In the genomic region with DNA sequence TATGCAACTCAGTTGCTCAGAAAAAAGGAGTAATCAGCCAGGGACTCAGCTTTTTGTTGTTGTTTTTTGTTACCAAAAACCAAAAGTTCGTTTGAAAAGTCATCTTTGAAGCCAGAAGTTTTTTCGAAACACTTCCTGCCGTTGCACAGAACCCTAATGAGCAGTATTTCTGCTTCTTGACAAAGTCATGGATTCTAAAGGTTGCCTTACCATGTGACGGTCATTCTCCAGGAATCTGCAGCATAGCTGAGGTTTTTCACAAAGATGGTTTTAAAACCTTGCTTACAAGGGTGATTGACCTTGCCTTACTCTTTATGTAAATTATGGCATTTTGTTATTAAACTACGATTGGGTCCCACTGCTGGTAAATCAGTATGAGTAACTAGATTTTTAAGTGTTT, we compare ENCODE assay signal across 9 cellular contexts. TPM values are rescaled to one million over a fixed set of nuclear protein-coding genes. Genes with fewer than 3 reads are reported as not detected.
DNase-seq lines count a peak whose midpoint lies in the region; ATAC-seq and TF ChIP-seq lines count a peak whose summit lies in the region.
"Had no signal": no experiment of that assay in that cellular context is flagged by ENCODE, and none has a peak within 500 bp of the region (broad histone marks: within the 10 kb centered on the region; RNA-seq: fewer than 3 reads in every experiment).

No MANE protein-coding gene starts in this region.

- 87% methylated on average over 5 of the region's 5 CpGs for WGBS in HUES64
- 12% methylated on average over 5 of the region's 5 CpGs for WGBS in right lobe of liver (ENCODE audit: insufficient coverage, low coverage, low lambda C conversion rate, missing lambda C conversion rate)

- peaks cover 9% of the 10 kb centered on the region; the same call in 1 of the 2 replicates for H3K36me3 ChIP-seq in HUES64 (ENCODE audit: insufficient read depth, low read length)
- H3K36me3 ChIP-seq in brain microvascular endothelial cell (replicated peaks) = peaks cover 6% of the 10 kb centered on the region
- H3K36me3 ChIP-seq in right lobe of liver = no peaks in the 10 kb centered on the region

- peaks cover 3% of the 10 kb centered on the region for H3K27me3 Mint-ChIP-seq in type B pancreatic cell

- DNase-seq in brain microvascular endothelial cell (peak; percentile 26), right lobe of liver (no peak), type B pancreatic cell (ENCODE audit: extremely low spot score, unreplicated experiment) (no peak), cerebellum (ENCODE audit: low spot score) (no peak)
- no peak for DNase-seq in activated CD4-positive, CD25-positive, alpha-beta regulatory T cell (lab: John Stamatoyannopoulos, UW)
- no peak for DNase-seq in activated T-cell treated with anti-CD3 and anti-CD28 coated beads, Interleukin-2, amount 50 U/mL, for 1 hour
- DNase-seq: activated CD8-positive, alpha-beta memory T cell treated with anti-CD3 and anti-CD28 coated beads for 24 hours; NCI-H526 had no signal

- no peaks in the 10 kb centered on the region for H3K9me3 ChIP-seq in HUES64 (ENCODE audit: insufficient read depth, low read depth, low read length)
- H3K9me3 ChIP-seq in right lobe of liver = no peaks in the 10 kb centered on the region

- peaks cover 7% of the 10 kb centered on the region for H3K36me3 Mint-ChIP-seq in type B pancreatic cell

- TF ChIP-seq POLR2A in right lobe of liver (IDR thresholded peaks at IDR 0.05) = peak; percentile 43

- intact Hi-C loops in right lobe of liver (cut with DNase I) = no loop called here

- H3K27ac Mint-ChIP-seq in type B pancreatic cell = peak overlapping the region; percentile 96

- H3K27me3 ChIP-seq in HUES64 (ENCODE audit: insufficient read depth, low read length) (no peaks in the 10 kb centered on the region), brain microvascular endothelial cell (replicated peaks) (no peaks in the 10 kb centered on the region), right lobe of liver (no peaks in the 10 kb centered on the region)

- no peak overlapping the region for H3K27ac ChIP-seq in HUES64 (ENCODE audit: low read depth, low read length)
- peak overlapping the region; percentile 74 for H3K27ac ChIP-seq in brain microvascular endothelial cell
- peak overlapping the region; percentile 41 to 98 (median 94) for H3K27ac ChIP-seq in right lobe of liver

- ATAC-seq in right lobe of liver = no peak

- in situ Hi-C loops in brain microvascular endothelial cell (cut with HindIII; ENCODE audit: low pct_ligation_motif_present, low sequenced_read_pairs) = no loop called here

- H3K4me1 Mint-ChIP-seq in type B pancreatic cell (ENCODE audit: unreplicated experiment) = peaks cover 22% of the 10 kb centered on the region

- H3K4me3 ChIP-seq in HUES64 (ENCODE audit: low read length) = peak overlapping the region; percentile 90
- peak overlapping the region; percentile 89 for H3K4me3 ChIP-seq in brain microvascular endothelial cell (ENCODE audit: low read depth, low read length)
- H3K4me3 ChIP-seq in right lobe of liver = peak overlapping the region in 2 of 3 donors; percentile 80 to 92

- H3K4me1 ChIP-seq in HUES64 (ENCODE audit: insufficient read depth, low read length) = peaks cover 15% of the 10 kb centered on the region; the same call in 1 of the 2 replicates
- peaks cover 0 to 24% (median 11%) of the 10 kb centered on the region in 4 donors for H3K4me1 ChIP-seq in right lobe of liver

- H3K4me3 Mint-ChIP-seq in type B pancreatic cell = peak overlapping the region; percentile 100

- TF ChIP-seq CTCF in brain microvascular endothelial cell (IDR thresholded peaks at IDR 0.05; ENCODE audit: low read depth, low read length, missing control alignments) = no peak
- no peak for TF ChIP-seq CTCF in right lobe of liver (IDR thresholded peaks at IDR 0.05)
- TF ChIP-seq CTCF in type B pancreatic cell (conservative IDR thresholded peaks at IDR 0.05) = no peak

- H3K9ac ChIP-seq in HUES64 (ENCODE audit: low read depth, low read length) = no peak overlapping the region

- H3K9me3 Mint-ChIP-seq in type B pancreatic cell = no peaks in the 10 kb centered on the region

RNA-seq across cellular contexts. Expression of gene RAB32, which starts 2.0 kb away (rescaled TPM):
- 7.6 TPM for polyA plus RNA-seq in HUES64 (2013, experiment 1 of 2)
- 10.8 TPM for polyA plus RNA-seq in HUES64 (2013, experiment 2 of 2)
- 10 to 100 TPM; 12.7 to 55.1 (median 29.2) TPM for total RNA-seq in right lobe of liver
- 19.1 and 21.9 TPM in 2 replicates for total RNA-seq in type B pancreatic cell (ENCODE audit: low replicate concordance)
- 3.4 TPM for total RNA-seq in cerebellum

RNA-seq across cellular contexts. Expression of gene ADGB, which starts 53.2 kb away (rescaled TPM):
- polyA plus RNA-seq in HUES64 (2013, experiment 1 of 2) = not detected
- not detected for polyA plus RNA-seq in HUES64 (2013, experiment 2 of 2)
- under 1 TPM in 1 of 6 experiments, not detected in 5; 0.06 TPM for total RNA-seq in right lobe of liver
- 0.31 TPM in 1 of 2 replicates, not detected in the other for total RNA-seq in type B pancreatic cell (ENCODE audit: low replicate concordance)
- total RNA-seq in cerebellum = 0.36 TPM
